In the genomic region with DNA sequence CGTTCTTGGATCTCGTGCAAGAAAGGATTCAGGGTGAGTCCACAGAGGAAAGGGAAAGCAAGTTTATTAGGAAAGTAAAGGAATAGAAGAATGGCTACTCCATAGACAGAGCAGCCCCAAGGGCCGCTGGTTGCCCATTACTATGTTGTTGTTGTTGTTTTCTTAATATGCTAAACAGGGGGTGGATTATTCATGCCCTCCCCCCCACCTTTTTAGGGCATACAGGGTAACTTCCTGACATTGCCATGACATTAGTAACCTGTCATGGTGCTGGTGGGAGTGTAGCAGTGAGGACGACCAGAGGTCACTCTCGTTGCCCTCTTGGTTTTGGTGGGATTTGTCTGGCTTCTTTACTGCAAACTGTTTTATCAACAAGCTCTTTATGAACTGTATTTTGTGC, we compare ENCODE assay signal across 1 cellular context.
TF ChIP-seq lines count a peak whose summit lies in the region.

No MANE protein-coding gene starts in this region.

TF ChIP-seq in H1, 55 proteins besides CTCF, POLR2A, EP300 and RAD21:
- TF ChIP-seq BCL11A (IDR thresholded peaks at IDR 0.05; ENCODE audit: low read depth in 2 of 2, low read length in 2 of 2) (no peak), TAF7 (optimal IDR thresholded peaks at IDR 0.05; ENCODE audit: borderline replicate concordance, low read depth, low read length) (no peak), RNF2 (IDR thresholded peaks at IDR 0.05; ENCODE audit: borderline replicate concordance, low read depth, low read length, missing control alignments, poor library complexity, severe bottlenecking) (no peak), SAP30 (IDR thresholded peaks at IDR 0.05; ENCODE audit: insufficient read depth, insufficient replicate concordance, low read length) (no peak), CHD1 (IDR thresholded peaks at IDR 0.05; ENCODE audit: low read depth, low read length) (no peak)
TF ChIP-seq in H1: peak in this region for 0.
